ENCODE assay signal across 1 cellular context in genomic region chrX:154373340-154374306, GRCh38.
A peak's percentile ranks its signal among the peaks of the same experiment; 100 is the strongest.
TF ChIP-seq lines count a peak whose summit lies in the region.

No MANE protein-coding gene starts in this region.

TF ChIP-seq in A549, 52 proteins besides CTCF, POLR2A, EP300 and RAD21 (continued from another document):
- 0 out of 2 replicates have a peak, but pooled peaks have one; percentile 43 for TF ChIP-seq MAX (IDR thresholded peaks at IDR 0.05)
- TF ChIP-seq HMGXB4 (CRISPR knock-in tag; IDR thresholded peaks at IDR 0.05; ENCODE audit: borderline replicate concordance) = no peak
- no peak for TF ChIP-seq HEYL (CRISPR knock-in tag; IDR thresholded peaks at IDR 0.05)
TF ChIP-seq in A549: peak in this region for 2.
